1 cellular context compared by ENCODE assay signal in the genomic region with DNA sequence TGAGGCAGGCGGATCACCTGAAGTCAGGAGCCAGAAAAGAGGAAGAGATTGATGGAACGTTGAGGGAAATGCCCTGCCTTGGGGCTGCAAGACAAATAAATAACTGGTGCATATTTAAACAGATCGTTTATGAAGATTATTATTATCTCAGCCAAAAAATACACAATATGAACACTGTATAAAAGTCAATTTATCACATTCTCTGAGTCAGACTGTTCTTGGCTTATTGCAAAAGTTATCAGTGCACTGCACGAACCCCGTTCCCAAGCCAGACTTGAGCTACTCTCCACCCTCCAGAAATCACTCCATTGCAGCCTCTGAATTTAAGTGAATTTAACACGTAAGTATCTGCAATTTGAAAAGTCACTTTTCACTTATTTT.
TF ChIP-seq lines count a peak whose summit lies in the region.

No MANE protein-coding gene starts in this region.

TF ChIP-seq in SK-N-SH, 30 proteins besides CTCF, POLR2A, EP300 and RAD21 (continued from another document):
- TF ChIP-seq TEAD4 (IDR thresholded peaks at IDR 0.05; ENCODE audit: borderline replicate concordance, insufficient read depth): no peak
- TF ChIP-seq, protein P1, sequence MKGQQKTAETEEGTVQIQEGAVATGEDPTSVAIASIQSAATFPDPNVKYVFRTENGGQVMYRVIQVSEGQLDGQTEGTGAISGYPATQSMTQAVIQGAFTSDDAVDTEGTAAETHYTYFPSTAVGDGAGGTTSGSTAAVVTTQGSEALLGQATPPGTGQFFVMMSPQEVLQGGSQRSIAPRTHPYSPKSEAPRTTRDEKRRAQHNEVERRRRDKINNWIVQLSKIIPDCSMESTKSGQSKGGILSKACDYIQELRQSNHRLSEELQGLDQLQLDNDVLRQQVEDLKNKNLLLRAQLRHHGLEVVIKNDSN (IDR thresholded peaks at IDR 0.05; ENCODE audit: borderline replicate concordance, low read depth): no peak
- no peak for TF ChIP-seq RXRA (IDR thresholded peaks at IDR 0.05; ENCODE audit: borderline replicate concordance, low read depth)
